In the genomic region with DNA sequence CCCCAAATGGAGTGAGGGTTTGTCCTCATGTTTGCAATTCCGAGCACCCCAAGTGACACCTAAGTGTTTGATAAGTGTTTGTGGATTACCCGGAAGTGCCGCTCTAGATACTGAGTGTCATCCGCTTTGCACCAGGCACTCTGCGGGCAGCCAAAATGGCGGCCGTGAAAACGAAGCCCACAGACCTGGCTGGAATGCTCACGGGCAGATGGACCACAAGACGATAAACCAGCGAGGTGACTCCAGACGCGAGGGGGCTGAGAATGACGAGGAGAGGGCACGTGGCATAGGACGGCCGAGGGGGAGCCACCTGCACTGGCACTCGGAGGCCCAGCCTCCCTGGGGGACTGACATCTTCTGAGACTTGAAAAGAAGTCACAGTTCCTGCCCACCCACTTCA, we compare ENCODE assay signal across 27 cellular contexts. TPM values are rescaled to one million over a fixed set of nuclear protein-coding genes. Genes with fewer than 3 reads are reported as not detected.
"Had no signal": no experiment of that assay in that cellular context is flagged by ENCODE, and none has a peak within 500 bp of the region (broad histone marks: within the 10 kb centered on the region; RNA-seq: fewer than 3 reads in every experiment).

No MANE protein-coding gene starts in this region.

- H3K36me3 ChIP-seq: colonic mucosa, gastrocnemius medialis, left lung, ovary, sigmoid colon, stomach, tibial artery, uterus had no signal

- H3K79me2 ChIP-seq: hepatocyte had no signal

- H3K4me2 ChIP-seq: hepatocyte had no signal

- ATAC-seq: esophagus mucosa; gastrocnemius medialis; left cardiac atrium; left lung; naive thymus-derived CD8-positive, alpha-beta T cell; psoas muscle; right cardiac atrium; stimulated activated effector memory CD8-positive, alpha-beta T cell treated with anti-CD3 and anti-CD28 coated beads, Interleukin-12 subunit alpha, Interleukin-12 subunit beta, amount 100 ng/mL, for 72 hours had no signal

- H3K27me3 ChIP-seq: colonic mucosa, hepatocyte, ovary, uterus had no signal

- H3K27ac ChIP-seq: colonic mucosa, epithelial cell of prostate, gastrocnemius medialis, hepatocyte, left lung, ovary, psoas muscle, sigmoid colon, stomach, tibial artery, uterus had no signal

- H3K4me3 ChIP-seq: colonic mucosa, gastrocnemius medialis, hepatocyte, left lung, ovary, psoas muscle, sigmoid colon, stomach, tibial artery, uterus had no signal

- DNase-seq: colonic mucosa; effector CD8-positive, alpha-beta T cell; foreskin fibroblast; gastrocnemius medialis; head of caudate nucleus; left cardiac atrium; mammary epithelial cell; naive thymus-derived CD8-positive, alpha-beta T cell; nephron progenitor cell; occipital lobe; ovary; psoas muscle; right cardiac atrium; sigmoid colon; stimulated activated CD4-positive, alpha-beta T cell treated with anti-CD3 and anti-CD28 coated beads, Interleukin-2, amount 100 ng/mL, for 24 hours; stimulated activated CD4-positive, alpha-beta T cell treated with anti-CD3 and anti-CD28 coated beads, Interleukin-4, amount 100 ng/mL, for 24 hours; stimulated activated naive CD4-positive, alpha-beta T cell treated with Interleukin-2 at 50 U/mL for 16 hours; stomach; tibial artery; uterus had no signal

- H2AFZ ChIP-seq: hepatocyte had no signal

- H3K4me1 ChIP-seq: colonic mucosa, gastrocnemius medialis, left lung, psoas muscle, stomach, tibial artery had no signal

- H3K9me3 ChIP-seq: colonic mucosa, gastrocnemius medialis, left lung, ovary, psoas muscle, sigmoid colon, stomach, tibial artery, uterus had no signal

RNA-seq across cellular contexts. Expression of gene PPP2R2C, which starts 51.0 kb away (rescaled TPM):
- total RNA-seq: kidney epithelial cell; naive thymus-derived CD8-positive, alpha-beta T cell; skeletal muscle tissue had no signal
- polyA plus RNA-seq: naive thymus-derived CD8-positive, alpha-beta T cell had no signal
